ENCODE assay signal across 8 cellular contexts in genomic region chr11:68459886-68460740, GRCh38. TPM values are rescaled to one million over a fixed set of nuclear protein-coding genes. Genes with fewer than 3 reads are reported as not detected.
DNase-seq lines count a peak whose midpoint lies in the region; ATAC-seq, FAIRE-seq and TF ChIP-seq lines count a peak whose summit lies in the region.

No MANE protein-coding gene starts in this region.

- H3K36me3 ChIP-seq in kidney epithelial cell (ENCODE audit: control insufficient read depth, insufficient read depth, low read length) = no peaks in the 10 kb centered on the region

- peaks cover 32% of the 10 kb centered on the region for H3K4me1 Mint-ChIP-seq in chondrocyte (ENCODE audit: low read depth)

- DNase-seq in Ammon's horn (ENCODE audit: low spot score) (peak; percentile 99), GM19239 (ENCODE audit: insufficient read length, low spot score) (peak; percentile 98), NCI-H510A (lab: John Stamatoyannopoulos, UW) (peak; percentile 99), chondrocyte (ENCODE audit: low spot score) (peak; percentile 99), kidney epithelial cell (ENCODE audit: low read depth) (peak; percentile 96)
- DNase-seq in activated CD4-positive, alpha-beta T cell treated with anti-CD3 and anti-CD28 coated beads for 24 hours (ENCODE audit: low read depth in 2 of 2) = peak; percentile 90 to 93
- DNase-seq in stimulated activated CD4-positive, alpha-beta T cell treated with anti-CD3 and anti-CD28 coated beads, Interleukin-15, amount 100 ng/mL, for 1 hour (ENCODE audit: low read depth in 1 of 2, low spot score in 1 of 2) = peak; percentile 84 to 93

- H3K4me3 Mint-ChIP-seq in chondrocyte (ENCODE audit: unreplicated experiment) = peak overlapping the region; percentile 77

- no peaks in the 10 kb centered on the region for H3K27me3 Mint-ChIP-seq in chondrocyte (ENCODE audit: low read depth)

- H3K36me3 Mint-ChIP-seq in chondrocyte (ENCODE audit: low read depth) = no peaks in the 10 kb centered on the region

- H3K27me3 ChIP-seq in kidney epithelial cell (ENCODE audit: control insufficient read depth, insufficient read depth, low read length) = peaks cover 3% of the 10 kb centered on the region

- H3K27ac Mint-ChIP-seq in chondrocyte (ENCODE audit: unreplicated experiment) = peak overlapping the region; percentile 96

- peak; percentile 71 for ATAC-seq in HG03439 (IDR thresholded peaks at IDR 0.05; ENCODE audit: unreplicated experiment)

- peak; percentile 88 for FAIRE-seq in GM19239 (lab: Jason Lieb, UNC)

- peak overlapping the region; percentile 62 for H3K4me3 ChIP-seq in kidney epithelial cell (ENCODE audit: low read depth, low read length)

- no peak for TF ChIP-seq CTCF in chondrocyte (IDR thresholded peaks at IDR 0.05)
- no peak for TF ChIP-seq CTCF in kidney epithelial cell (IDR thresholded peaks at IDR 0.05; ENCODE audit: insufficient read depth, low read length, poor library complexity, severe bottlenecking)

- H3K9me3 Mint-ChIP-seq in chondrocyte (ENCODE audit: low read depth) = no peaks in the 10 kb centered on the region

RNA-seq across cellular contexts. Expression of gene PPP6R3, which starts 0.4 kb away (rescaled TPM):
- total RNA-seq in chondrocyte (73.4 to 76.1 TPM (median 75.1 TPM) in 3 replicates), kidney epithelial cell (71.7 and 82.6 TPM in 2 replicates)

Comparison
In these comparisons a context has a peak if more than half of its experiments do, and no peak if none do; other contexts are left out.
1. Peak in every context shown above with its lines: DNase-seq, ATAC-seq and H3K4me3 ChIP-seq.